Comparison of ENCODE assay signal across 15 cellular contexts in genomic region chr16:87052506-87052905, GRCh38.
DNase-seq lines count a peak whose midpoint lies in the region; ATAC-seq and TF ChIP-seq lines count a peak whose summit lies in the region.
"Had no signal": no experiment of that assay in that cellular context is flagged by ENCODE, and none has a peak within 500 bp of the region (broad histone marks: within the 10 kb centered on the region; RNA-seq: fewer than 3 reads in every experiment).

No MANE protein-coding gene starts in this region.

- TF ChIP-seq CTCF in heart left ventricle (IDR thresholded peaks at IDR 0.05), result no peak
- no peak for TF ChIP-seq CTCF in right atrium auricular region (IDR thresholded peaks at IDR 0.05)
- no peak for TF ChIP-seq CTCF in LNCaP clone FGC (IDR thresholded peaks at IDR 0.05; ENCODE audit: control insufficient read depth, extremely low read depth, insufficient read depth)
- no peak for TF ChIP-seq CTCF in parathyroid adenoma (IDR thresholded peaks at IDR 0.05)
- TF ChIP-seq CTCF in GM10266 (IDR thresholded peaks at IDR 0.05; ENCODE audit: control insufficient read depth, insufficient read depth, low read depth, missing control alignments), result no peak

- no peak for DNase-seq in heart left ventricle
- no peak for DNase-seq in right atrium auricular region (ENCODE audit: low spot score)
- DNase-seq in LNCaP clone FGC (ENCODE audit: low read depth), result peak; percentile 11
- DNase-seq in dermis blood vessel endothelial cell, result peak; percentile 60
- DNase-seq in GM10266 (ENCODE audit: extremely low spot score), result no peak
- DNase-seq in DMS79 (lab: John Stamatoyannopoulos, UW), result no peak
- DNase-seq: EL, Karpas-422, NCI-H1417, NCI-H446 treated with DMSO at 0.1 percent for 48 hours, NCI-H526 treated with DMSO at 0.1 percent for 48 hours, SHP77 treated with DMSO at 0.1 percent for 48 hours had no signal

- H2AFZ ChIP-seq in parathyroid adenoma, result peak overlapping the region; percentile 15

- H3K9me3 ChIP-seq in heart left ventricle (peaks cover 0 to 10% (median 3%) of the 10 kb centered on the region in 12 donors), right atrium auricular region (no peaks in the 10 kb centered on the region), parathyroid adenoma (ENCODE audit: control insufficient read depth, low read length) (no peaks in the 10 kb centered on the region)

- no peak overlapping the region for H3K4me2 ChIP-seq in parathyroid adenoma (ENCODE audit: low read length)

- no peak overlapping the region for H3K9ac ChIP-seq in parathyroid adenoma

- TF ChIP-seq POLR2A in heart left ventricle (IDR thresholded peaks at IDR 0.05) (no peak), GM18505 (IDR thresholded peaks at IDR 0.05; ENCODE audit: borderline replicate concordance, extremely low read depth, insufficient read depth, insufficient read length) (no peak)

- 48 to 71% (median 67%) methylated on average over 6 of the region's 6 CpGs for WGBS in heart left ventricle, 4 donors

- H3K4me3 ChIP-seq in heart left ventricle (no peak overlapping the region), right atrium auricular region (no peak overlapping the region), LNCaP clone FGC (ENCODE audit: low read depth, low read length) (no peak overlapping the region), parathyroid adenoma (ENCODE audit: low read depth, low read length) (no peak overlapping the region)
- H3K4me3 ChIP-seq: GM12878 had no signal

- H3K27me3 ChIP-seq in heart left ventricle (peaks cover 0 to 12% (median 0%) of the 10 kb centered on the region in 9 donors), right atrium auricular region (no peaks in the 10 kb centered on the region), parathyroid adenoma (ENCODE audit: control insufficient read depth, insufficient read depth, low read length) (no peaks in the 10 kb centered on the region)

- H3K36me3 ChIP-seq in heart left ventricle, result no peaks in the 10 kb centered on the region
- no peaks in the 10 kb centered on the region for H3K36me3 ChIP-seq in right atrium auricular region
- H3K36me3 ChIP-seq in parathyroid adenoma (ENCODE audit: control insufficient read depth, insufficient read depth, low read length), result no peaks in the 10 kb centered on the region

- ATAC-seq in heart left ventricle (peak in 3 of 4 donors; percentile 28 to 64 (median 51)), GM18505 (IDR thresholded peaks at IDR 0.05; ENCODE audit: unreplicated experiment) (no peak)
- ATAC-seq: GM12878 had no signal

- H3K4me1 ChIP-seq in heart left ventricle, result no peaks in the 10 kb centered on the region
- H3K4me1 ChIP-seq in right atrium auricular region, result no peaks in the 10 kb centered on the region
- peaks cover 13% of the 10 kb centered on the region for H3K4me1 ChIP-seq in parathyroid adenoma

- no peaks in the 10 kb centered on the region for H3K79me2 ChIP-seq in parathyroid adenoma

- H3K27ac ChIP-seq in heart left ventricle (no peak overlapping the region), right atrium auricular region (no peak overlapping the region), parathyroid adenoma (no peak overlapping the region)

- intact Hi-C loops in heart left ventricle (cut with DNase I), result loop anchor here in 2 of 10 donors (10.0 kb wide), 2 partner anchors 218 to 288 kb away; no protein-coding TSS in a partner anchor

Comparison
In these comparisons a context has a peak if more than half of its experiments do, and no peak if none do; other contexts are left out.
1. DNase-seq: peak in LNCaP clone FGC (single experiment) and dermis blood vessel endothelial cell (single experiment); none in heart left ventricle (0 of 5), right atrium auricular region (single experiment), GM10266 (single experiment) and DMS79 (single experiment).